In genomic region chr5:100889896-100890295, GRCh38 we compare ENCODE assay signal across 12 cellular contexts. TPM values are rescaled to one million over a fixed set of nuclear protein-coding genes. Genes with fewer than 3 reads are reported as not detected.
DNase-seq lines count a peak whose midpoint lies in the region; ATAC-seq, FAIRE-seq and TF ChIP-seq lines count a peak whose summit lies in the region.
"Had no signal": no experiment of that assay in that cellular context is flagged by ENCODE, and none has a peak within 500 bp of the region (broad histone marks: within the 10 kb centered on the region; RNA-seq: fewer than 3 reads in every experiment).

No MANE protein-coding gene starts in this region.

- ATAC-seq in right cardiac atrium (no peak), left ventricle myocardium superior (no peak), upper lobe of right lung (no peak)

- FAIRE-seq in kidney (lab: Jason Lieb, UNC), result peak; percentile 52

- H3K9me3 Mint-ChIP-seq in activated CD4-positive, alpha-beta memory T cell treated with anti-CD3 and anti-CD28 coated beads, Interleukin-2, amount 10 ng/mL, durations not matched to agents 7 days and 5 days, result no peaks in the 10 kb centered on the region

- no peak for TF ChIP-seq CTCF in kidney (IDR thresholded peaks at IDR 0.05; ENCODE audit: borderline replicate concordance, extremely low read depth, insufficient read depth)
- no peak for TF ChIP-seq CTCF in upper lobe of right lung (IDR thresholded peaks at IDR 0.05)

- peaks cover 67% of the 10 kb centered on the region for H3K36me3 Mint-ChIP-seq in activated CD4-positive, alpha-beta memory T cell treated with anti-CD3 and anti-CD28 coated beads, Interleukin-2, amount 10 ng/mL, durations not matched to agents 7 days and 5 days (ENCODE audit: low read depth)

- H3K27me3 ChIP-seq in right cardiac atrium (ENCODE audit: control insufficient read depth, insufficient read depth) (no peaks in the 10 kb centered on the region), upper lobe of right lung (no peaks in the 10 kb centered on the region)
- H3K27me3 ChIP-seq: adrenal gland had no signal

- no peaks in the 10 kb centered on the region for H3K27me3 Mint-ChIP-seq in activated CD4-positive, alpha-beta memory T cell treated with anti-CD3 and anti-CD28 coated beads, Interleukin-2, amount 10 ng/mL, durations not matched to agents 7 days and 5 days

- WGBS in right cardiac atrium, result 36% methylated on average over 3 of the region's 3 CpGs

- CTCF ChIA-PET in activated CD4-positive, alpha-beta memory T cell treated with anti-CD3 and anti-CD28 coated beads, Interleukin-2, amount 10 ng/mL, durations not matched to agents 7 days and 5 days (lab: Charles Lee), result interaction anchor here (5.2 kb wide), 1 partner anchor 12 kb away, joined by 49 read pairs; the partner anchor contains the start of gene ST8SIA4

- DNase-seq in right cardiac atrium (no peak), left ventricle myocardium superior (no peak), kidney (no peak), upper lobe of right lung (no peak), iPS-NIHi11 (ENCODE audit: low spot score) (no peak), epidermal melanocyte (ENCODE audit: insufficient read length, low spot score) (no peak)
- DNase-seq in activated CD4-positive, alpha-beta memory T cell treated with anti-CD3 and anti-CD28 coated beads, Interleukin-2, amount 10 ng/mL, durations not matched to agents 7 days and 5 days, result no peak
- DNase-seq in activated CD8-positive, alpha-beta memory T cell treated with anti-CD3 and anti-CD28 coated beads, Interleukin-2, amount 50 U/mL, for 48 hours, result no peak
- DNase-seq: adrenal gland, Caco-2, GOT3, NCI-H2081 had no signal

- H3K36me3 ChIP-seq in kidney (ENCODE audit: control insufficient read depth in 1 of 2, insufficient read depth in 2 of 2, low read length in 2 of 2) (no peaks in the 10 kb centered on the region), upper lobe of right lung (no peaks in the 10 kb centered on the region)
- H3K36me3 ChIP-seq: adrenal gland had no signal

- no peaks in the 10 kb centered on the region for H3K9me3 ChIP-seq in right cardiac atrium (ENCODE audit: control insufficient read depth, low read length)
- H3K9me3 ChIP-seq in kidney (ENCODE audit: control insufficient read depth in 1 of 2, low read length in 2 of 2), result no peaks in the 10 kb centered on the region
- no peaks in the 10 kb centered on the region for H3K9me3 ChIP-seq in upper lobe of right lung
- H3K9me3 ChIP-seq: adrenal gland, Caco-2 had no signal

- H3K4me3 ChIP-seq in right cardiac atrium (ENCODE audit: low read length) (peak overlapping the region; percentile 56), kidney (ENCODE audit: low read length in 2 of 2) (peak overlapping the region; percentile 14 to 35), upper lobe of right lung (peak overlapping the region; percentile 30)

- H3K4me1 ChIP-seq in right cardiac atrium (ENCODE audit: control insufficient read depth, insufficient read depth, low read length), result peaks cover 2% of the 10 kb centered on the region
- H3K4me1 ChIP-seq in kidney (ENCODE audit: control insufficient read depth in 1 of 2, insufficient read depth in 1 of 2, low read depth in 1 of 2, low read length in 2 of 2), result no peaks in the 10 kb centered on the region
- no peaks in the 10 kb centered on the region for H3K4me1 ChIP-seq in upper lobe of right lung
- H3K4me1 ChIP-seq: adrenal gland, Caco-2 had no signal

- POLR2A ChIA-PET in activated CD4-positive, alpha-beta memory T cell treated with anti-CD3 and anti-CD28 coated beads, Interleukin-2, amount 10 ng/mL, durations not matched to agents 7 days and 5 days (lab: Charles Lee), result interaction anchor here (0.6 to 14.5 kb wide), 7 partner anchors 9 to 340 kb away, joined by 3 to 413 read pairs (median 3); partner anchors contain the start of gene ST8SIA4

- H3K9ac ChIP-seq in kidney (ENCODE audit: low read length in 2 of 2), result no peak overlapping the region

- peak overlapping the region; percentile 73 for H3K4me3 Mint-ChIP-seq in activated CD4-positive, alpha-beta memory T cell treated with anti-CD3 and anti-CD28 coated beads, Interleukin-2, amount 10 ng/mL, durations not matched to agents 7 days and 5 days

- peaks cover 65% of the 10 kb centered on the region for H3K4me1 Mint-ChIP-seq in activated CD4-positive, alpha-beta memory T cell treated with anti-CD3 and anti-CD28 coated beads, Interleukin-2, amount 10 ng/mL, durations not matched to agents 7 days and 5 days

- peak overlapping the region; percentile 96 for H3K27ac Mint-ChIP-seq in activated CD4-positive, alpha-beta memory T cell treated with anti-CD3 and anti-CD28 coated beads, Interleukin-2, amount 10 ng/mL, durations not matched to agents 7 days and 5 days

- intact Hi-C loops in right cardiac atrium (cut with DNase I) (loop anchor here in 1 of 4 donors (10.0 kb wide), 1 partner anchor 45 kb away; no protein-coding TSS in a partner anchor), left ventricle myocardium superior (cut with micrococcal nuclease) (no loop called here), kidney (cut with DNase I) (no loop called here), upper lobe of right lung (cut with DNase I) (no loop called here)

- H3K27ac ChIP-seq in right cardiac atrium (ENCODE audit: low read length) (no peak overlapping the region), kidney (ENCODE audit: low read depth in 2 of 2, low read length in 2 of 2) (no peak overlapping the region), upper lobe of right lung (peak overlapping the region; percentile 71)
- H3K27ac ChIP-seq: adrenal gland had no signal

RNA-seq across cellular contexts. Expression of gene ST8SIA4, which starts 13.2 kb away (rescaled TPM):
- total RNA-seq in right cardiac atrium, result 1 to 10 TPM; 3.6 to 5.9 (median 4.3) TPM
- 0.84 TPM for polyA plus RNA-seq in right cardiac atrium
- 5.4 TPM for total RNA-seq in left ventricle myocardium superior
- total RNA-seq in activated CD4-positive, alpha-beta memory T cell treated with anti-CD3 and anti-CD28 coated beads, Interleukin-2, amount 10 ng/mL, durations not matched to agents 7 days and 5 days, result 10 to 100 TPM; 69.4 to 72.1 TPM
- total RNA-seq in kidney, result 11.6 TPM
- 0.69 TPM for polyA plus RNA-seq in kidney (ENCODE audit: insufficient read depth, low read depth, low replicate concordance)
- 17.8 TPM for total RNA-seq in upper lobe of right lung
